8 cellular contexts compared by ENCODE assay signal in genomic region chr19:2888739-2889224, GRCh38. TPM values are rescaled to one million over a fixed set of nuclear protein-coding genes. Genes with fewer than 3 reads are reported as not detected.
DNase-seq lines count a peak whose midpoint lies in the region; ATAC-seq and TF ChIP-seq lines count a peak whose summit lies in the region.

No MANE protein-coding gene starts in this region.

- H3K27ac Mint-ChIP-seq in IgD-negative memory B cell, result peak overlapping the region in 2 of 3 donors; percentile 66 to 86

- no peaks in the 10 kb centered on the region for H3K9me3 ChIP-seq in esophagus muscularis mucosa

- peak overlapping the region; percentile 24 to 47 (median 40) for H3K4me3 ChIP-seq in esophagus muscularis mucosa

- peaks cover 0 to 9% (median 0%) of the 10 kb centered on the region in 4 donors for H3K27me3 ChIP-seq in esophagus muscularis mucosa

- no peak for TF ChIP-seq EP300 in esophagus muscularis mucosa (IDR thresholded peaks at IDR 0.05)

- no peaks in the 10 kb centered on the region for H3K9me3 Mint-ChIP-seq in IgD-negative memory B cell

- intact Hi-C loops in esophagus muscularis mucosa (cut with DNase I), result no loop called here

- no peak for TF ChIP-seq POLR2A in esophagus muscularis mucosa (IDR thresholded peaks at IDR 0.05; ENCODE audit: low read depth)

- TF ChIP-seq CTCF in esophagus muscularis mucosa (IDR thresholded peaks at IDR 0.05), result peak in 1 of 3 experiments; percentile 19

- ATAC-seq in GM19324 (IDR thresholded peaks at IDR 0.05; ENCODE audit: low FRiP score, unreplicated experiment) (no peak), GM21717 (IDR thresholded peaks at IDR 0.05; ENCODE audit: unreplicated experiment) (no peak)

- H3K36me3 ChIP-seq in esophagus muscularis mucosa, result no peaks in the 10 kb centered on the region

- peak overlapping the region in 1 of 4 donors; percentile 39 for H3K27ac ChIP-seq in esophagus muscularis mucosa (replicated peaks in 1 of 4)

- peak overlapping the region; percentile 21 to 84 (median 72) for H3K4me3 Mint-ChIP-seq in IgD-negative memory B cell

- peak; percentile 30 for DNase-seq in activated CD4-positive, CD25-positive, alpha-beta regulatory T cell treated with anti-CD3 and anti-CD28 coated beads, Interleukin-2, amount 50 U/mL, for 16 hours (ENCODE audit: low read depth, low spot score)
- DNase-seq in esophagus muscularis mucosa (ENCODE audit: extremely low spot score) (no peak), occipital lobe (lab: John Stamatoyannopoulos, UW) (no peak), NCI-H2171 treated with DMSO at 0.1 percent for 48 hours (lab: John Stamatoyannopoulos, UW) (no peak)
- DNase-seq in stimulated activated CD4-positive, alpha-beta T cell treated with anti-CD3 and anti-CD28 coated beads, TNF-alpha, amount 100 ng/mL, for 4 hours (ENCODE audit: low read depth in 3 of 3), result peak; percentile 17 to 44 (median 34)

- 40% methylated on average over 29 of the region's 36 CpGs for WGBS in esophagus muscularis mucosa

- H3K4me1 ChIP-seq in esophagus muscularis mucosa, result peaks cover 0 to 6% (median 2%) of the 10 kb centered on the region in 4 donors

- H3K4me1 Mint-ChIP-seq in IgD-negative memory B cell, result peaks cover 10 to 17% (median 11%) of the 10 kb centered on the region in 3 donors

- peaks cover under 1% of the 10 kb centered on the region for H3K36me3 Mint-ChIP-seq in IgD-negative memory B cell

- no peaks in the 10 kb centered on the region for H3K27me3 Mint-ChIP-seq in IgD-negative memory B cell

RNA-seq across cellular contexts. Expression of gene ZNF57, which starts 11.9 kb away (rescaled TPM):
- 2.9 TPM for polyA plus RNA-seq in IgD-negative memory B cell
- total RNA-seq in esophagus muscularis mucosa (1 to 10 TPM; 2.2 to 3.6 (median 2.3) TPM), occipital lobe (5.0 TPM)

RNA-seq across cellular contexts. Expression of gene ZNF556, which starts 21.6 kb away (rescaled TPM):
- polyA plus RNA-seq in IgD-negative memory B cell, result not detected
- total RNA-seq in esophagus muscularis mucosa (under 1 TPM in 1 of 4 donors, not detected in 3; 0.42 TPM), occipital lobe (0.16 TPM)

RNA-seq across cellular contexts. Expression of gene ZNF555, which starts 47.5 kb away (rescaled TPM):
- 6.3 TPM for polyA plus RNA-seq in IgD-negative memory B cell
- total RNA-seq in esophagus muscularis mucosa (1 to 10 TPM; 3.0 to 7.5 (median 5.3) TPM), occipital lobe (20.3 TPM)

RNA-seq across cellular contexts. Expression of gene ZNF77, which starts 56.0 kb away (rescaled TPM):
- polyA plus RNA-seq in IgD-negative memory B cell, result 1.7 TPM
- 1 to 10 TPM; 2.5 to 4.2 (median 3.0) TPM for total RNA-seq in esophagus muscularis mucosa
- total RNA-seq in occipital lobe, result 6.4 TPM

Comparison
In these comparisons a context has a peak if more than half of its experiments do, and no peak if none do; other contexts are left out.
1. DNase-seq: peak in activated CD4-positive, CD25-positive, alpha-beta regulatory T cell treated with anti-CD3 and anti-CD28 coated beads, Interleukin-2, amount 50 U/mL, for 16 hours (single experiment) and stimulated activated CD4-positive, alpha-beta T cell treated with anti-CD3 and anti-CD28 coated beads, TNF-alpha, amount 100 ng/mL, for 4 hours (3 of 3); none in esophagus muscularis mucosa (single experiment), occipital lobe (single experiment) and NCI-H2171 treated with DMSO at 0.1 percent for 48 hours (single experiment).